13 cellular contexts compared by ENCODE assay signal in genomic region chr14:60984225-60984624, GRCh38. TPM values are rescaled to one million over a fixed set of nuclear protein-coding genes. Genes with fewer than 3 reads are reported as not detected.
DNase-seq lines count a peak whose midpoint lies in the region; FAIRE-seq and TF ChIP-seq lines count a peak whose summit lies in the region.
"Had no signal": no experiment of that assay in that cellular context is flagged by ENCODE, and none has a peak within 500 bp of the region (broad histone marks: within the 10 kb centered on the region; RNA-seq: fewer than 3 reads in every experiment).

No MANE protein-coding gene starts in this region.

- no peak overlapping the region for H3K4me3 Mint-ChIP-seq in astrocyte (ENCODE audit: unreplicated experiment)
- no peak overlapping the region for H3K4me3 Mint-ChIP-seq in activated naive CD8-positive, alpha-beta T cell treated with anti-CD3 and anti-CD28 coated beads for 36 hours
- H3K4me3 Mint-ChIP-seq in CD4-positive, alpha-beta memory T cell = no peak overlapping the region
- H3K4me3 Mint-ChIP-seq: GM23338 had no signal

- H3K4me1 ChIP-seq in Karpas-422 (ENCODE audit: low read length) (peaks cover 79% of the 10 kb centered on the region), OCI-LY7 (ENCODE audit: insufficient read depth, low read length, poor library complexity, severe bottlenecking) (peaks cover 31% of the 10 kb centered on the region), astrocyte (ENCODE audit: insufficient read depth, low read length) (no peaks in the 10 kb centered on the region)
- peaks cover 28% of the 10 kb centered on the region for H3K4me1 ChIP-seq in CD4-positive, alpha-beta memory T cell (ENCODE audit: insufficient read depth, low read length)

- H3K9ac ChIP-seq in Karpas-422 (ENCODE audit: low read length) (peak overlapping the region; percentile 6; the same call in 1 of the 2 replicates), astrocyte (ENCODE audit: low read length) (no peak overlapping the region)

- peaks cover 2% of the 10 kb centered on the region for H3K36me3 Mint-ChIP-seq in astrocyte (ENCODE audit: low read depth, unreplicated experiment)
- H3K36me3 Mint-ChIP-seq in activated naive CD8-positive, alpha-beta T cell treated with anti-CD3 and anti-CD28 coated beads for 36 hours = peaks cover 8% of the 10 kb centered on the region
- H3K36me3 Mint-ChIP-seq in CD4-positive, alpha-beta memory T cell = peaks cover 18 to 22% of the 10 kb centered on the region in 2 donors

- peak overlapping the region; percentile 82 for H3K4me2 ChIP-seq in Karpas-422 (ENCODE audit: low read depth, low read length, poor library complexity, severe bottlenecking)
- 0 out of 2 replicates have a peak overlapping the region, but pooled peaks have one; percentile 19 for H3K4me2 ChIP-seq in OCI-LY7 (ENCODE audit: low read length)
- peak overlapping the region; percentile 5 for H3K4me2 ChIP-seq in astrocyte (ENCODE audit: low read length)
- H3K4me2 ChIP-seq: GM23338 had no signal

- H3K9me2 ChIP-seq in Karpas-422 (replicated peaks; ENCODE audit: insufficient read depth, low read length) (no peaks in the 10 kb centered on the region), OCI-LY7 (ENCODE audit: insufficient read depth, low read length) (no peaks in the 10 kb centered on the region)

- POLR2A ChIA-PET in OCI-LY7 (lab: Charles Lee) = no interaction called here
- POLR2A ChIA-PET in CD4-positive, alpha-beta memory T cell (lab: Charles Lee; ENCODE audit: partially characterized antibody) = no interaction called here

- BruUV-seq in OCI-LY7 (replicated peaks; lab: Mats Ljungman, UMichigan) = no TSS peak

- intact Hi-C loops in OCI-LY7 (cut with micrococcal nuclease; ENCODE audit: unreplicated experiment) = loop anchor here (5.0 kb wide), 1 partner anchor 252 kb away; the partner anchor contains the start of gene MNAT1
- intact Hi-C loops in CD4-positive, alpha-beta memory T cell (cut with micrococcal nuclease) = no loop called here

- H3K27ac Mint-ChIP-seq in astrocyte (ENCODE audit: unreplicated experiment) = no peak overlapping the region
- no peak overlapping the region for H3K27ac Mint-ChIP-seq in activated naive CD8-positive, alpha-beta T cell treated with anti-CD3 and anti-CD28 coated beads for 36 hours
- peak overlapping the region in 1 of 7 donors; percentile 65 for H3K27ac Mint-ChIP-seq in CD4-positive, alpha-beta memory T cell
- H3K27ac Mint-ChIP-seq: GM23338 had no signal

- H3K27me3 Mint-ChIP-seq in astrocyte (ENCODE audit: low read depth, unreplicated experiment) = no peaks in the 10 kb centered on the region
- H3K27me3 Mint-ChIP-seq in activated naive CD8-positive, alpha-beta T cell treated with anti-CD3 and anti-CD28 coated beads for 36 hours = no peaks in the 10 kb centered on the region
- H3K27me3 Mint-ChIP-seq in CD4-positive, alpha-beta memory T cell = no peaks in the 10 kb centered on the region

- H3K4me3 ChIP-seq in Karpas-422 (ENCODE audit: low read length) = peak overlapping the region; percentile 89
- H3K4me3 ChIP-seq in OCI-LY7 (ENCODE audit: low read depth, low read length, poor library complexity, severe bottlenecking) = no peak overlapping the region
- H3K4me3 ChIP-seq in astrocyte (ENCODE audit: insufficient read depth, low read depth, low read length) = no peak overlapping the region
- H3K4me3 ChIP-seq in CD4-positive, alpha-beta memory T cell (ENCODE audit: low read length in 2 of 2) = no peak overlapping the region
- H3K4me3 ChIP-seq: GM23338 had no signal

- peak overlapping the region; percentile 82 for H3K27ac ChIP-seq in Karpas-422 (ENCODE audit: low read length)
- no peak overlapping the region for H3K27ac ChIP-seq in OCI-LY7 (ENCODE audit: low read depth, low read length, poor library complexity, severe bottlenecking)
- no peak overlapping the region for H3K27ac ChIP-seq in astrocyte (ENCODE audit: low read depth, low read length)
- H3K27ac ChIP-seq in CD4-positive, alpha-beta memory T cell (ENCODE audit: low read depth, low read length) = no peak overlapping the region

- no peak for DNase-seq in Karpas-422
- no peak for DNase-seq in OCI-LY7 (ENCODE audit: low spot score)
- DNase-seq in astrocyte (ENCODE audit: low read depth) = no peak
- no peak for DNase-seq in DMS 273 treated with DMSO at 0.1 percent for 48 hours (lab: John Stamatoyannopoulos, UW)
- DNase-seq in H4 (ENCODE audit: low spot score) = no peak
- no peak for DNase-seq in activated naive CD8-positive, alpha-beta T cell treated with anti-CD3 and anti-CD28 coated beads for 36 hours
- DNase-seq in CD4-positive, alpha-beta memory T cell = no peak
- DNase-seq: KG1, NCI-H187, NCI-H345, SHP77 treated with DMSO at 0.1 percent for 48 hours had no signal

- TF ChIP-seq CTCF in OCI-LY7 (conservative IDR thresholded peaks at IDR 0.05; ENCODE audit: low read length) (no peak), astrocyte (IDR thresholded peaks at IDR 0.05; ENCODE audit: insufficient read depth, low read depth, low read length) (no peak)

- no peaks in the 10 kb centered on the region for H3K27me3 ChIP-seq in Karpas-422 (ENCODE audit: low read length)
- H3K27me3 ChIP-seq in astrocyte (ENCODE audit: insufficient read depth, low read length) = no peaks in the 10 kb centered on the region
- H3K27me3 ChIP-seq in CD4-positive, alpha-beta memory T cell (ENCODE audit: insufficient read depth, low read length) = no peaks in the 10 kb centered on the region

- no peaks in the 10 kb centered on the region for H4K20me1 ChIP-seq in Karpas-422 (ENCODE audit: insufficient read depth, low read depth, low read length)
- no peaks in the 10 kb centered on the region for H4K20me1 ChIP-seq in OCI-LY7 (ENCODE audit: insufficient read depth, low read length)
- H4K20me1 ChIP-seq in astrocyte (ENCODE audit: insufficient read depth, low read length) = no peaks in the 10 kb centered on the region

- peaks cover 6% of the 10 kb centered on the region for H3K4me1 Mint-ChIP-seq in astrocyte (ENCODE audit: low read depth, unreplicated experiment)
- H3K4me1 Mint-ChIP-seq in activated naive CD8-positive, alpha-beta T cell treated with anti-CD3 and anti-CD28 coated beads for 36 hours = peaks cover 14% of the 10 kb centered on the region
- peaks cover 4 to 12% (median 8%) of the 10 kb centered on the region in 4 donors for H3K4me1 Mint-ChIP-seq in CD4-positive, alpha-beta memory T cell

- CTCF ChIA-PET in OCI-LY7 (lab: Charles Lee; ENCODE audit: unreplicated experiment) = no interaction called here
- CTCF ChIA-PET in CD4-positive, alpha-beta memory T cell (lab: Charles Lee; ENCODE audit: partially characterized antibody) = no interaction called here

- H3K36me3 ChIP-seq in Karpas-422 (ENCODE audit: insufficient read depth, low read length) (peaks cover 72% of the 10 kb centered on the region), OCI-LY7 (ENCODE audit: insufficient read depth, low read length) (peaks cover 39% of the 10 kb centered on the region), astrocyte (ENCODE audit: insufficient read depth, low read length) (peaks cover 30% of the 10 kb centered on the region)
- H3K36me3 ChIP-seq in CD4-positive, alpha-beta memory T cell (ENCODE audit: insufficient read depth, low read length) = peaks cover 6% of the 10 kb centered on the region

- no peaks in the 10 kb centered on the region for H3K9me3 ChIP-seq in Karpas-422 (ENCODE audit: low read length)
- H3K9me3 ChIP-seq in OCI-LY7 (ENCODE audit: low read length) = no peaks in the 10 kb centered on the region
- H3K9me3 ChIP-seq in astrocyte (ENCODE audit: insufficient read depth, low read depth, low read length) = no peaks in the 10 kb centered on the region
- no peaks in the 10 kb centered on the region for H3K9me3 ChIP-seq in CD4-positive, alpha-beta memory T cell (ENCODE audit: control insufficient read depth in 1 of 2, low read length in 2 of 2)

- H2AFZ ChIP-seq in Karpas-422 (ENCODE audit: low read length) (no peak overlapping the region), OCI-LY7 (ENCODE audit: low read length) (no peak overlapping the region), astrocyte (ENCODE audit: low read depth, low read length) (no peak overlapping the region)
- H2AFZ ChIP-seq: GM23338 had no signal

- H3K9me3 Mint-ChIP-seq in astrocyte (ENCODE audit: unreplicated experiment) = no peaks in the 10 kb centered on the region
- H3K9me3 Mint-ChIP-seq in activated naive CD8-positive, alpha-beta T cell treated with anti-CD3 and anti-CD28 coated beads for 36 hours = no peaks in the 10 kb centered on the region
- no peaks in the 10 kb centered on the region for H3K9me3 Mint-ChIP-seq in CD4-positive, alpha-beta memory T cell
- H3K9me3 Mint-ChIP-seq: GM23338 had no signal

- FAIRE-seq in astrocyte (lab: Jason Lieb, UNC) = no peak
- FAIRE-seq: GM12892 had no signal

- peaks cover 98% of the 10 kb centered on the region for H3K79me2 ChIP-seq in Karpas-422 (ENCODE audit: low read length)
- peaks cover 31% of the 10 kb centered on the region; the same call in 1 of the 2 replicates for H3K79me2 ChIP-seq in OCI-LY7 (ENCODE audit: insufficient read depth, low read depth, low read length)
- H3K79me2 ChIP-seq in astrocyte (ENCODE audit: insufficient read depth, low read length) = peaks cover 36% of the 10 kb centered on the region

RNA-seq across cellular contexts. Expression of gene SLC38A6, which starts 3.2 kb away (rescaled TPM):
- 96.8 and 141 TPM in 2 replicates for total RNA-seq in Karpas-422 (2014; rRNA removed; shearing (Covaris generic); ENCODE audit: low replicate concordance)
- 12.9 and 16.8 TPM in 2 replicates for total RNA-seq in OCI-LY7 (2014; rRNA removed; shearing (Covaris generic))
- total RNA-seq in OCI-LY7 (2022) = 11.0 and 15.8 TPM in 2 replicates
- 13.8 and 14.9 TPM in 2 replicates for total RNA-seq in astrocyte
- total RNA-seq in H4 (2014; rRNA removed; shearing (Covaris generic)) = 43.7 and 45.2 TPM in 2 replicates
- total RNA-seq in activated naive CD8-positive, alpha-beta T cell treated with anti-CD3 and anti-CD28 coated beads for 36 hours = 1 to 10 TPM; 3.3 to 4.0 TPM
- 10 to 100 TPM; 19.9 to 21.3 TPM for total RNA-seq in CD4-positive, alpha-beta memory T cell
- polyA plus RNA-seq in CD4-positive, alpha-beta memory T cell = 1 to 10 TPM; 8.5 to 8.7 TPM

RNA-seq across cellular contexts. Expression of gene TRMT5, which starts 3.3 kb away (rescaled TPM):
- 30.5 and 31.3 TPM in 2 replicates for total RNA-seq in Karpas-422 (2014; rRNA removed; shearing (Covaris generic); ENCODE audit: low replicate concordance)
- total RNA-seq in OCI-LY7 (2014; rRNA removed; shearing (Covaris generic)) = 7.0 and 17.6 TPM in 2 replicates
- total RNA-seq in OCI-LY7 (2022) = 12.8 and 14.5 TPM in 2 replicates
- 14.1 and 14.8 TPM in 2 replicates for total RNA-seq in astrocyte
- total RNA-seq in H4 (2014; rRNA removed; shearing (Covaris generic)) = 18.6 and 29.4 TPM in 2 replicates
- 10 to 100 TPM; 20.8 to 24.8 TPM for total RNA-seq in activated naive CD8-positive, alpha-beta T cell treated with anti-CD3 and anti-CD28 coated beads for 36 hours
- 10 to 100 TPM in 1 of 2 experiments, 1 to 10 TPM in 1; 8.5 to 11.8 TPM for total RNA-seq in CD4-positive, alpha-beta memory T cell
- polyA plus RNA-seq in CD4-positive, alpha-beta memory T cell = 1 to 10 TPM; 4.3 to 7.0 TPM

Comparison
In these comparisons a context has a peak if more than half of its experiments do, and no peak if none do; other contexts are left out.
1. H3K4me2 ChIP-seq: peak in every context shown above with its lines; median percentile 82 in Karpas-422; 19 in OCI-LY7; 5 in astrocyte.